ENCODE assay signal across 1 cellular context in the genomic region with DNA sequence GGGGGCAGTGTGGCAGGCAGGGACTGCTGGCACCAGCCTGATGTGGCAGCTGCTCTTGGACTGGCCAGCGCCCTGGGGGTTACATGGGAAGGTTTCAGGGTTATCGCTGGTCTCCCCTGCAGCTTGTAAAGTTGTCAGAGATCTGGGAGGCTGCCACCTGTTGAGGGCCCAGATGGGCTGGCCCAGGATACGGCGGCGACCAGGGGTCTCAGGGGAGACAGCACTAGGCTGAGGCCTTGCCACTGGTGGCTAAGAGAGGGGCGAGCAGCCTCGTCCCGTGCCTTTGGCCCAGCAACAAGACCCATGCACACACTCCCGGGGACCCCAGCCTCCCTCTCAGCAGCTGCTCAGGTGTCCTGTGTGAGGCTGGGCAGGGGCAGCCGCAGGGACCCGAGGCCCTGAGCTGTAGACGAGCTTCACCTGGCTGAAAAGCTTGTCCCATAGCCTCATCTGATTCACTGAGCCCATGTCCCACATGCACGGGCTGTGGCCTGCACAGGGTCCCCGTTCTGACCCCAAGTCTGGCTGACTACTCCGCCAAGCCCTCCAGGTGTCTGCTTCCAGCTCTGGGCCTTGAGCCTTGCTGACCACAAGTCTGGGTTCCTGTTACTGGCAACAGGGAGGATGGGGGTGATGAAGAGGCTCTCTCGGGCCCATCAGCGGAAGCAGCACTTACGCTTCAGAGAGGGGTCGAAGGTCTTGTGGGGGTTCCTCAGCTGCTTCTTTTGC.
TF ChIP-seq lines count a peak whose summit lies in the region.

No MANE protein-coding gene starts in this region.

TF ChIP-seq in SK-N-SH, 30 proteins besides CTCF, POLR2A, EP300 and RAD21:
- no peak for TF ChIP-seq MXI1 (IDR thresholded peaks at IDR 0.05; ENCODE audit: low read depth, low read length)
- TF ChIP-seq, protein P1, sequence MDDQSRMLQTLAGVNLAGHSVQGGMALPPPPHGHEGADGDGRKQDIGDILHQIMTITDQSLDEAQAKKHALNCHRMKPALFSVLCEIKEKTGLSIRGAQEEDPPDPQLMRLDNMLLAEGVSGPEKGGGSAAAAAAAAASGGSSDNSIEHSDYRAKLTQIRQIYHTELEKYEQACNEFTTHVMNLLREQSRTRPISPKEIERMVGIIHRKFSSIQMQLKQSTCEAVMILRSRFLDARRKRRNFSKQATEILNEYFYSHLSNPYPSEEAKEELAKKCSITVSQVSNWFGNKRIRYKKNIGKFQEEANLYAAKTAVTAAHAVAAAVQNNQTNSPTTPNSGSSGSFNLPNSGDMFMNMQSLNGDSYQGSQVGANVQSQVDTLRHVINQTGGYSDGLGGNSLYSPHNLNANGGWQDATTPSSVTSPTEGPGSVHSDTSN (IDR thresholded peaks at IDR 0.05) = peak; percentile 27; the same call in 1 of the 2 replicates
